ENCODE assay signal across 26 cellular contexts in genomic region chr15:27359586-27359985, GRCh38.
DNase-seq lines count a peak whose midpoint lies in the region; ATAC-seq, FAIRE-seq and TF ChIP-seq lines count a peak whose summit lies in the region.
"Had no signal": no experiment of that assay in that cellular context is flagged by ENCODE, and none has a peak within 500 bp of the region (broad histone marks: within the 10 kb centered on the region; RNA-seq: fewer than 3 reads in every experiment).

No MANE protein-coding gene starts in this region.

- POLR2A ChIA-PET in A549 (lab: Yijun Ruan, JAX): no interaction called here

- no peak overlapping the region for H3K4me3 Mint-ChIP-seq in nephron progenitor cell
- H3K4me3 Mint-ChIP-seq: CD14-positive monocyte; CD4-positive, CD25-positive, alpha-beta regulatory T cell; CD8-positive, alpha-beta memory T cell had no signal

- peaks cover 12% of the 10 kb centered on the region for H3K4me1 Mint-ChIP-seq in nephron progenitor cell
- H3K4me1 Mint-ChIP-seq: CD14-positive monocyte; CD4-positive, alpha-beta memory T cell; CD4-positive, CD25-positive, alpha-beta regulatory T cell; CD8-positive, alpha-beta memory T cell had no signal

- ATAC-seq in A549 (no peak), Right ventricle myocardium inferior (no peak)
- ATAC-seq: GM12878 had no signal

- no peak overlapping the region for H3K4me3 ChIP-seq in A549
- H3K4me3 ChIP-seq: BLaER1, GM12878 had no signal

- H3K27me3 Mint-ChIP-seq in nephron progenitor cell (ENCODE audit: low read depth, poor library complexity): peaks cover 14% of the 10 kb centered on the region
- H3K27me3 Mint-ChIP-seq: CD4-positive, alpha-beta memory T cell; CD4-positive, CD25-positive, alpha-beta regulatory T cell had no signal

- TF ChIP-seq RAD21 in A549 (conservative IDR thresholded peaks at IDR 0.05 in 1 of 2, IDR thresholded peaks at IDR 0.05 in 1 of 2): no peak

- no peaks in the 10 kb centered on the region; the same call in 2 of the 3 replicates for H3K9me3 ChIP-seq in A549
- H3K9me3 ChIP-seq: BE2C had no signal

- peak; percentile 51 for FAIRE-seq in A549 (lab: Jason Lieb, UNC)
- FAIRE-seq: GM12878, GM12892, GM18507, GM19239 had no signal

- WGBS in A549 (ENCODE audit: missing lambda C conversion rate): 42% methylated on average over 7 of the region's 7 CpGs

- H3K27ac ChIP-seq in A549 (no peak overlapping the region), caudate nucleus (ENCODE audit: low read depth, low read length) (no peak overlapping the region)
- H3K27ac ChIP-seq: 22Rv1, BLaER1 had no signal

- TF ChIP-seq EP300 in A549 (IDR thresholded peaks at IDR 0.05): no peak

- no peak overlapping the region for H3K4me2 ChIP-seq in A549
- H3K4me2 ChIP-seq: BLaER1 had no signal

- no peaks in the 10 kb centered on the region for H3K9me3 Mint-ChIP-seq in nephron progenitor cell
- H3K9me3 Mint-ChIP-seq: CD14-positive monocyte had no signal

- H3K4me1 ChIP-seq in A549: no peaks in the 10 kb centered on the region
- H3K4me1 ChIP-seq: BLaER1 had no signal

- no peak for TF ChIP-seq POLR2A in A549 (IDR thresholded peaks at IDR 0.05; ENCODE audit: low read length)

- no peaks in the 10 kb centered on the region for H3K36me3 Mint-ChIP-seq in nephron progenitor cell (ENCODE audit: low read depth)
- H3K36me3 Mint-ChIP-seq: CD14-positive monocyte; CD4-positive, alpha-beta memory T cell; CD4-positive, CD25-positive, alpha-beta regulatory T cell; CD8-positive, alpha-beta memory T cell had no signal

- no peak for DNase-seq in A549 (ENCODE audit: low read depth in 1 of 2, low spot score in 1 of 2)
- DNase-seq in middle frontal gyrus (ENCODE audit: extremely low spot score, low spot score): peak; percentile 37
- DNase-seq in nephron progenitor cell: no peak
- DNase-seq in superior temporal gyrus (ENCODE audit: extremely low spot score): peak; percentile 63
- DNase-seq in NAMALWA (ENCODE audit: low spot score): no peak
- DNase-seq in caudate nucleus (lab: John Stamatoyannopoulos, UW): no peak
- no peak for DNase-seq in Right ventricle myocardium inferior (ENCODE audit: missing footprints)
- DNase-seq: ACHN; BE2C; CD4-positive, alpha-beta memory T cell; CD4-positive, CD25-positive, alpha-beta regulatory T cell; CD8-positive, alpha-beta memory T cell; COR-L47; DMS 273 treated with DMSO at 0.1 percent for 48 hours; DMS153; DMS79; DND-41; EL; GDM1 had no signal

- intact Hi-C loops in Right ventricle myocardium inferior (cut with DNase I): loop anchor here (10.0 kb wide), 1 partner anchor 465 kb away; no protein-coding TSS in a partner anchor

- peak overlapping the region; percentile 68 for H3K27ac Mint-ChIP-seq in nephron progenitor cell
- H3K27ac Mint-ChIP-seq: CD14-positive monocyte; CD4-positive, alpha-beta memory T cell; CD4-positive, CD25-positive, alpha-beta regulatory T cell; CD8-positive, alpha-beta memory T cell had no signal

- TF ChIP-seq CTCF in A549 (IDR thresholded peaks at IDR 0.05): no peak
- no peak for TF ChIP-seq CTCF in nephron progenitor cell (IDR thresholded peaks at IDR 0.05)

- CTCF ChIA-PET in A549 (lab: Yijun Ruan, JAX): interaction anchor here (0.6 to 3.0 kb wide), 26 partner anchors 8 to 476 kb away, joined by 3 to 29 read pairs (median 4); partner anchors contain the start of gene GABRG3

TF ChIP-seq in A549, 52 proteins besides CTCF, POLR2A, EP300 and RAD21:
- no peak for TF ChIP-seq ESRRA (IDR thresholded peaks at IDR 0.05; ENCODE audit: borderline replicate concordance, low read length)
- TF ChIP-seq FOSL2 (IDR thresholded peaks at IDR 0.05): no peak
- TF ChIP-seq FOSL2 (CRISPR knock-in tag; IDR thresholded peaks at IDR 0.05): no peak
- no peak for TF ChIP-seq MYC (IDR thresholded peaks at IDR 0.05; ENCODE audit: borderline replicate concordance, low read length)
- TF ChIP-seq, protein P1, sequence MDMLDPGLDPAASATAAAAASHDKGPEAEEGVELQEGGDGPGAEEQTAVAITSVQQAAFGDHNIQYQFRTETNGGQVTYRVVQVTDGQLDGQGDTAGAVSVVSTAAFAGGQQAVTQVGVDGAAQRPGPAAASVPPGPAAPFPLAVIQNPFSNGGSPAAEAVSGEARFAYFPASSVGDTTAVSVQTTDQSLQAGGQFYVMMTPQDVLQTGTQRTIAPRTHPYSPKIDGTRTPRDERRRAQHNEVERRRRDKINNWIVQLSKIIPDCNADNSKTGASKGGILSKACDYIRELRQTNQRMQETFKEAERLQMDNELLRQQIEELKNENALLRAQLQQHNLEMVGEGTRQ (IDR thresholded peaks at IDR 0.05): no peak
- no peak for TF ChIP-seq RCOR1 (IDR thresholded peaks at IDR 0.05; ENCODE audit: low read depth, low read length)
- no peak for TF ChIP-seq CHD2 (IDR thresholded peaks at IDR 0.05; ENCODE audit: low read length, partially characterized antibody)
- TF ChIP-seq RFX5 (IDR thresholded peaks at IDR 0.05): no peak
- TF ChIP-seq HOXB5 (CRISPR knock-in tag; IDR thresholded peaks at IDR 0.05): no peak
- TF ChIP-seq GATA3 (IDR thresholded peaks at IDR 0.05; ENCODE audit: borderline replicate concordance): no peak
- TF ChIP-seq ZFP36 (IDR thresholded peaks at IDR 0.05; ENCODE audit: borderline replicate concordance, partially characterized antibody): no peak
- no peak for TF ChIP-seq FOXS1 (CRISPR knock-in tag; IDR thresholded peaks at IDR 0.05)
- TF ChIP-seq FOSB (CRISPR knock-in tag; IDR thresholded peaks at IDR 0.05): no peak
- TF ChIP-seq CHD4 (IDR thresholded peaks at IDR 0.05; ENCODE audit: borderline replicate concordance): no peak
- no peak for TF ChIP-seq PHF8 (IDR thresholded peaks at IDR 0.05; ENCODE audit: borderline replicate concordance, low read depth)

Comparison
In these comparisons a context has a peak if more than half of its experiments do, and no peak if none do; other contexts are left out.
1. DNase-seq: peak in middle frontal gyrus (single experiment) and superior temporal gyrus (single experiment); none in A549 (0 of 2), nephron progenitor cell (single experiment), NAMALWA (single experiment), caudate nucleus (0 of 61) and Right ventricle myocardium inferior (single experiment).